ENCODE assay signal across 10 cellular contexts in the genomic region with DNA sequence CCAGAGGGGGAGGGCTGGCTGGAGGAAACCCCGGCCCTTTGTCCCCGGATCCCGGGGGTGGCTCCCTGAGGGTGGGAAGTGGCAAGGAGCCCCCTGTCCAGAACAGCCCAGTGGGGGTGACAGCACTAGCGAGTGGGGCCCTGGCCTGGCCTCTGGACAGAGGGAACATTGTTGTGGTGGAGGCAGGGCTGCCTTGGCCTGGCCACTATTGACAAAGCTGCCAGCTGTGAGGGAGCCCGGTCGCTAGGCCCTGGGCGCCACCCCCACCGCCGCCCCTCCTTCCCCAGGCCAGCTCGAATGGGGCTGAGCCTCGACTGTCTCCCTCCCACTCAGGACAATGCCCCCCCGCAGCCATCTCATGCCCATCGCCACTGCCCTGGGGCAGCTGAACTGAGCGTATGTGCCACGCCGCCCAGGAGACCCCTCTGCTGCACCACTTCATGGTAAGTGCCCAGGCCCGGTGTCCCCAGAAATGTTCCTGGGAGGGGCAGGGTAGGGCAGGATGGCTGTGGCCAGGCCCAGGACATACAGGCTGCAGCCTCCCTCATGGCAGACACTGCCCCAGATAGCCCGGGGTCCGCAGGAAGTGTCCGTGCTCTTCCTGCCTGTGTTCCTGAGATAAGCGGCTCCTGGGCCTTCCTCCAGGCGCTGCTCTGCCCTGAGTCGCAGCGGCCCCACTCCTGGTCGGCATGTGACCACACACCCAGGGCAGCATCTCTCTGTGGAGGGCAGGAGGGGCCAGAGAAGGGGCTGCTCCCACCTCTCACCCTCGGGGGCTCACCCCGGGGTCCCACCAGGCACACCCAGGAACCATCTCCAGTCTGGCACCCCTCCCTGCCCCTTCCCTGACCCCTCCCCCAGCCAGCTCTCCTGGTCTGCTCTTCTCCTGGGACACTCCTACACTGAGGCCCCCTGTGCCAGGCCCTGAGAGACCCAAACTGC. TPM values are rescaled to one million over a fixed set of nuclear protein-coding genes. Genes with fewer than 3 reads are reported as not detected.
DNase-seq lines count a peak whose midpoint lies in the region; ATAC-seq, FAIRE-seq and TF ChIP-seq lines count a peak whose summit lies in the region.
"Had no signal": no experiment of that assay in that cellular context is flagged by ENCODE, and none has a peak within 500 bp of the region (broad histone marks: within the 10 kb centered on the region; RNA-seq: fewer than 3 reads in every experiment).

No MANE protein-coding gene starts in this region.

- no peak overlapping the region for H3K4me3 Mint-ChIP-seq in activated T-cell treated with anti-CD3 and anti-CD28 coated beads, Interleukin-2, amount 50 U/mL, for 24 hours
- H3K4me3 Mint-ChIP-seq: CD8-positive, alpha-beta T cell had no signal

- ATAC-seq in HepG2, result peak; percentile 52

- H3K27ac Mint-ChIP-seq in activated T-cell treated with anti-CD3 and anti-CD28 coated beads, Interleukin-2, amount 50 U/mL, for 24 hours, result no peak overlapping the region
- H3K27ac Mint-ChIP-seq: CD8-positive, alpha-beta T cell had no signal

- H2AFZ ChIP-seq in HepG2 (ENCODE audit: low read length), result no peak overlapping the region

- no TSS peak for BruUV-seq in HepG2 (replicated peaks; lab: Mats Ljungman, UMichigan)

- in situ Hi-C loops in astrocyte of the spinal cord (cut with HindIII; ENCODE audit: low sequenced_read_pairs) (no loop called here), HepG2 (cut with HindIII; ENCODE audit: extremely low pct_ligation_motif_present, low pct_unique_long_range_greater_than_20kb) (no loop called here)

- H3K27ac ChIP-seq in HepG2 (ENCODE audit: extremely low read length, insufficient read depth, low read length), result peak overlapping the region; percentile 13
- peak overlapping the region; percentile 78 for H3K27ac ChIP-seq in urinary bladder (ENCODE audit: low read depth)

- intact Hi-C loops in HepG2 (cut with micrococcal nuclease; ENCODE audit: unreplicated experiment), result loop anchor here (2.0 to 10.0 kb wide), 2 partner anchors 17 to 179 kb away; a partner anchor contains a TSS

- H3K36me3 Mint-ChIP-seq in activated T-cell treated with anti-CD3 and anti-CD28 coated beads, Interleukin-2, amount 50 U/mL, for 24 hours (ENCODE audit: low read depth), result no peaks in the 10 kb centered on the region
- H3K36me3 Mint-ChIP-seq: CD8-positive, alpha-beta T cell had no signal

- peak overlapping the region; percentile 78 for H3K4me2 ChIP-seq in HepG2 (ENCODE audit: low read depth, low read length)

- no peak for TF ChIP-seq RAD21 in HepG2 (CRISPR knock-in tag; IDR thresholded peaks at IDR 0.05)

- peak; percentile 27 for DNase-seq in activated T-cell treated with anti-CD3 and anti-CD28 coated beads, Interleukin-2, amount 50 U/mL, for 24 hours
- DNase-seq in activated T-cell treated with anti-CD3 and anti-CD28 coated beads for 4 hours, result no peak
- DNase-seq in astrocyte of the spinal cord (ENCODE audit: low read depth, low spot score), result no peak
- peak; percentile 33 for DNase-seq in HepG2 (ENCODE audit: low spot score)
- DNase-seq in NCI-H524 treated with DMSO at 0.1 percent for 48 hours (lab: John Stamatoyannopoulos, UW), result no peak
- no peak for DNase-seq in DMS153 (lab: John Stamatoyannopoulos, UW)
- DNase-seq in NCI-H1694 (lab: John Stamatoyannopoulos, UW), result no peak

- H3K9me3 Mint-ChIP-seq in activated T-cell treated with anti-CD3 and anti-CD28 coated beads, Interleukin-2, amount 50 U/mL, for 24 hours, result no peaks in the 10 kb centered on the region
- H3K9me3 Mint-ChIP-seq: CD8-positive, alpha-beta T cell had no signal

- FAIRE-seq in HepG2 (lab: Jason Lieb, UNC), result no peak

- H3K9me3 ChIP-seq in HepG2 (ENCODE audit: low read length), result no peaks in the 10 kb centered on the region

- WGBS in HepG2 (ENCODE audit: low lambda C conversion rate), result no CpG with 5 or more reads among the region's 27 CpGs
- 28% methylated on average over 27 of the region's 27 CpGs for WGBS in urinary bladder

- POLR2A ChIA-PET in HepG2 (lab: Yijun Ruan, JAX), result interaction anchor here (0.8 to 2.5 kb wide), 8 partner anchors 29 to 201 kb away, joined by 3 to 12 read pairs (median 4); a partner anchor contains a TSS

- H3K79me2 ChIP-seq in HepG2 (ENCODE audit: insufficient read depth, low read length), result no peaks in the 10 kb centered on the region

- H3K4me1 Mint-ChIP-seq in activated T-cell treated with anti-CD3 and anti-CD28 coated beads, Interleukin-2, amount 50 U/mL, for 24 hours (ENCODE audit: low read depth), result peaks cover 16% of the 10 kb centered on the region

- H3K9ac ChIP-seq in HepG2 (ENCODE audit: insufficient read depth, low read depth, low read length), result peak overlapping the region; percentile 54

- no peak for TF ChIP-seq EP300 in HepG2 (IDR thresholded peaks at IDR 0.05; ENCODE audit: low read depth in 2 of 2, low read length in 2 of 2)
- no peak for TF ChIP-seq EP300 in HepG2 (CRISPR knock-in tag; IDR thresholded peaks at IDR 0.05; ENCODE audit: borderline replicate concordance)

- H4K20me1 ChIP-seq in HepG2 (ENCODE audit: insufficient read depth, low read length), result no peaks in the 10 kb centered on the region

- no peak for TF ChIP-seq POLR2A in HepG2 (IDR thresholded peaks at IDR 0.05; ENCODE audit: insufficient read depth in 1 of 2, low read depth in 2 of 2, low read length in 2 of 2)

- CTCF ChIA-PET in HepG2 (lab: Yijun Ruan, JAX; ENCODE audit: low intra/inter-chr PET ratio, low total read pairs), result no interaction called here

- H3K27me3 Mint-ChIP-seq in activated T-cell treated with anti-CD3 and anti-CD28 coated beads, Interleukin-2, amount 50 U/mL, for 24 hours, result peaks cover 16% of the 10 kb centered on the region

- peak overlapping the region; percentile 36 for H3K4me3 ChIP-seq in astrocyte of the spinal cord (ENCODE audit: low read depth, low read length)
- H3K4me3 ChIP-seq in HepG2 (replicated peaks in 1 of 3; ENCODE audit: insufficient read depth in 1 of 3, low read depth in 2 of 3, low read length in 3 of 3), result peak overlapping the region; percentile 45 to 66 (median 53); a peak in 5 of 6 replicates
- H3K4me3 ChIP-seq in urinary bladder (ENCODE audit: low read depth, low read length), result peak overlapping the region; percentile 26

- H3K36me3 ChIP-seq in HepG2 (replicated peaks in 1 of 2; ENCODE audit: control insufficient read depth in 1 of 2, insufficient read depth in 2 of 2, low read length in 2 of 2) (no peaks in the 10 kb centered on the region), urinary bladder (ENCODE audit: insufficient read depth) (no peaks in the 10 kb centered on the region)

- no peak for TF ChIP-seq CTCF in astrocyte of the spinal cord (IDR thresholded peaks at IDR 0.05; ENCODE audit: low read depth, low read length)
- TF ChIP-seq CTCF in HepG2 (CRISPR knock-in tag; IDR thresholded peaks at IDR 0.05), result no peak

- peaks cover 37% of the 10 kb centered on the region for H3K4me1 ChIP-seq in HepG2 (ENCODE audit: insufficient read depth, low read length)
- H3K4me1 ChIP-seq in urinary bladder (ENCODE audit: insufficient read depth), result no peaks in the 10 kb centered on the region

- H3K27me3 ChIP-seq in HepG2 (ENCODE audit: control insufficient read depth in 1 of 2, insufficient read depth in 2 of 2, low read length in 2 of 2), result no peaks in the 10 kb centered on the region

RNA-seq across cellular contexts. Expression of a gene that starts 1.4 kb away (rescaled TPM):
- total RNA-seq in HepG2 (2016; rRNA removed; fragmentation: Illumina TruSeq; extraction: Trizol), result 1.2 and 3.0 TPM in 2 replicates
- total RNA-seq in HepG2 (2016; cell fraction: cytosol; rRNA removed; fragmentation: Illumina TruSeq; extraction: Trizol; ENCODE audit: low read depth), result 0.20 and 0.62 TPM in 2 replicates
- total RNA-seq in HepG2 (2016; cell fraction: insoluble cytoplasmic fraction; rRNA removed; fragmentation: Illumina TruSeq; extraction: Trizol), result 0.51 and 3.2 TPM in 2 replicates
- 0.90 and 1.4 TPM in 2 replicates for total RNA-seq in HepG2 (2016; cell fraction: membrane; rRNA removed; fragmentation: Illumina TruSeq; extraction: Trizol)
- total RNA-seq in HepG2 (2016; cell fraction: nucleus; rRNA removed; fragmentation: Illumina TruSeq; extraction: Trizol), result 3.6 and 5.9 TPM in 2 replicates
- 6.9 and 8.1 TPM in 2 replicates for polyA plus RNA-seq in HepG2 (2011; rRNA removed)
- polyA plus RNA-seq in HepG2 (2011; cell fraction: cytosol; rRNA removed), result 2.0 and 3.8 TPM in 2 replicates
- 40.4 and 58.7 TPM in 2 replicates for polyA plus RNA-seq in HepG2 (2011; cell fraction: nucleus; rRNA removed)
- 3.4 and 5.7 TPM in 2 replicates for polyA plus RNA-seq in HepG2 (2012)
- 0.61 and 0.93 TPM in 2 replicates for polyA plus RNA-seq in HepG2 (2016; cell fraction: cytosol; fragmentation: Illumina TruSeq; extraction: Trizol; ENCODE audit: low read depth)
- 1.8 and 2.9 TPM in 2 replicates for polyA plus RNA-seq in HepG2 (2016; cell fraction: insoluble cytoplasmic fraction; fragmentation: Illumina TruSeq; extraction: Trizol; ENCODE audit: low read depth)
- 2.0 and 2.3 TPM in 2 replicates for polyA plus RNA-seq in HepG2 (2016; cell fraction: membrane; fragmentation: Illumina TruSeq; extraction: Trizol; ENCODE audit: low read depth)
- polyA plus RNA-seq in HepG2 (2016; cell fraction: nucleus; fragmentation: Illumina TruSeq; extraction: Trizol; ENCODE audit: insufficient read depth, low read depth), result 20.2 and 27.0 TPM in 2 replicates
- polyA minus RNA-seq in HepG2 (2011; rRNA and poly(A)+ RNA removed; ENCODE audit: low replicate concordance), result 0.68 and 8.0 TPM in 2 replicates
- polyA minus RNA-seq in HepG2 (2011; cell fraction: cytosol; rRNA and poly(A)+ RNA removed), result 5.1 and 5.5 TPM in 2 replicates
- 5.0 and 6.8 TPM in 2 replicates for polyA minus RNA-seq in HepG2 (2011; cell fraction: nucleus; rRNA and poly(A)+ RNA removed)
- total RNA-seq in urinary bladder, result 5.9 TPM
- polyA plus RNA-seq in urinary bladder, result 25.8 TPM

RNA-seq across cellular contexts. Expression of a gene that starts 15.4 kb away (rescaled TPM):
- total RNA-seq in HepG2 (2016; rRNA removed; fragmentation: Illumina TruSeq; extraction: Trizol) (0.22 TPM in 1 of 2 replicates, not detected in the other), urinary bladder (4.3 TPM)
- not detected in 2 replicates for total RNA-seq in HepG2 (2016; cell fraction: cytosol; rRNA removed; fragmentation: Illumina TruSeq; extraction: Trizol; ENCODE audit: low read depth)
- total RNA-seq in HepG2 (2016; cell fraction: insoluble cytoplasmic fraction; rRNA removed; fragmentation: Illumina TruSeq; extraction: Trizol), result 0.09 TPM in 1 of 2 replicates, not detected in the other
- total RNA-seq in HepG2 (2016; cell fraction: membrane; rRNA removed; fragmentation: Illumina TruSeq; extraction: Trizol), result 0.07 TPM in 1 of 2 replicates, not detected in the other
- not detected in 2 replicates for total RNA-seq in HepG2 (2016; cell fraction: nucleus; rRNA removed; fragmentation: Illumina TruSeq; extraction: Trizol)
- polyA plus RNA-seq in HepG2 (2011; rRNA removed) (0.10 and 0.30 TPM in 2 replicates), urinary bladder (2.3 TPM)
- polyA plus RNA-seq in HepG2 (2011; cell fraction: cytosol; rRNA removed), result 0.03 and 0.13 TPM in 2 replicates
- 0.93 and 2.1 TPM in 2 replicates for polyA plus RNA-seq in HepG2 (2011; cell fraction: nucleus; rRNA removed)
- 0.07 and 0.15 TPM in 2 replicates for polyA plus RNA-seq in HepG2 (2012)
- polyA plus RNA-seq in HepG2 (2016; cell fraction: cytosol; fragmentation: Illumina TruSeq; extraction: Trizol; ENCODE audit: low read depth), result 0.16 and 0.37 TPM in 2 replicates
- not detected in 2 replicates for polyA plus RNA-seq in HepG2 (2016; cell fraction: insoluble cytoplasmic fraction; fragmentation: Illumina TruSeq; extraction: Trizol; ENCODE audit: low read depth)
- 0.14 TPM in 1 of 2 replicates, not detected in the other for polyA plus RNA-seq in HepG2 (2016; cell fraction: membrane; fragmentation: Illumina TruSeq; extraction: Trizol; ENCODE audit: low read depth)
- polyA plus RNA-seq in HepG2 (2016; cell fraction: nucleus; fragmentation: Illumina TruSeq; extraction: Trizol; ENCODE audit: insufficient read depth, low read depth), result 0.57 TPM in 1 of 2 replicates, not detected in the other
- polyA minus RNA-seq in HepG2 (2011; rRNA and poly(A)+ RNA removed; ENCODE audit: low replicate concordance), result 0.06 TPM in 1 of 2 replicates, not detected in the other
- polyA minus RNA-seq in HepG2 (2011; cell fraction: cytosol; rRNA and poly(A)+ RNA removed), result not detected in 2 replicates
- not detected in 2 replicates for polyA minus RNA-seq in HepG2 (2011; cell fraction: nucleus; rRNA and poly(A)+ RNA removed)
- total RNA-seq: CD8-positive, alpha-beta T cell; T-helper 1 cell treated with Interleukin-12 subunit alpha and Interleukin-12 subunit beta and Interleukin-4 antibody, amounts not matched to agents 30 ng/mL and 1 ng/mL, for 36 hours had no signal

RNA-seq across cellular contexts. Expression of a gene that starts 28.8 kb away (rescaled TPM):
- total RNA-seq in HepG2 (2016; rRNA removed; fragmentation: Illumina TruSeq; extraction: Trizol) (16.2 and 18.7 TPM in 2 replicates), urinary bladder (21.0 TPM)
- 13.0 and 13.1 TPM in 2 replicates for total RNA-seq in HepG2 (2016; cell fraction: cytosol; rRNA removed; fragmentation: Illumina TruSeq; extraction: Trizol; ENCODE audit: low read depth)
- 17.8 and 20.1 TPM in 2 replicates for total RNA-seq in HepG2 (2016; cell fraction: insoluble cytoplasmic fraction; rRNA removed; fragmentation: Illumina TruSeq; extraction: Trizol)
- total RNA-seq in HepG2 (2016; cell fraction: membrane; rRNA removed; fragmentation: Illumina TruSeq; extraction: Trizol), result 8.6 and 11.1 TPM in 2 replicates
- 12.0 and 15.0 TPM in 2 replicates for total RNA-seq in HepG2 (2016; cell fraction: nucleus; rRNA removed; fragmentation: Illumina TruSeq; extraction: Trizol)
- polyA plus RNA-seq in HepG2 (2011; rRNA removed) (35.5 and 36.0 TPM in 2 replicates), urinary bladder (67.4 TPM)
- polyA plus RNA-seq in HepG2 (2011; cell fraction: cytosol; rRNA removed), result 26.8 and 43.0 TPM in 2 replicates
- polyA plus RNA-seq in HepG2 (2011; cell fraction: nucleus; rRNA removed), result 101 and 115 TPM in 2 replicates
- polyA plus RNA-seq in HepG2 (2012), result 19.4 and 20.6 TPM in 2 replicates
- 11.0 and 12.1 TPM in 2 replicates for polyA plus RNA-seq in HepG2 (2016; cell fraction: cytosol; fragmentation: Illumina TruSeq; extraction: Trizol; ENCODE audit: low read depth)
- polyA plus RNA-seq in HepG2 (2016; cell fraction: insoluble cytoplasmic fraction; fragmentation: Illumina TruSeq; extraction: Trizol; ENCODE audit: low read depth), result 24.4 and 28.5 TPM in 2 replicates
- 10.0 and 10.7 TPM in 2 replicates for polyA plus RNA-seq in HepG2 (2016; cell fraction: membrane; fragmentation: Illumina TruSeq; extraction: Trizol; ENCODE audit: low read depth)
- 28.9 and 29.2 TPM in 2 replicates for polyA plus RNA-seq in HepG2 (2016; cell fraction: nucleus; fragmentation: Illumina TruSeq; extraction: Trizol; ENCODE audit: insufficient read depth, low read depth)
- polyA minus RNA-seq in HepG2 (2011; rRNA and poly(A)+ RNA removed; ENCODE audit: low replicate concordance), result 56.4 and 152 TPM in 2 replicates
- 11.8 and 17.8 TPM in 2 replicates for polyA minus RNA-seq in HepG2 (2011; cell fraction: cytosol; rRNA and poly(A)+ RNA removed)
- polyA minus RNA-seq in HepG2 (2011; cell fraction: nucleus; rRNA and poly(A)+ RNA removed), result 16.5 and 18.6 TPM in 2 replicates

RNA-seq across cellular contexts. Expression of a gene that starts 29.1 kb away (rescaled TPM):
- total RNA-seq in HepG2 (2016; rRNA removed; fragmentation: Illumina TruSeq; extraction: Trizol) (124 and 214 TPM in 2 replicates), urinary bladder (102 TPM)
- 180 and 198 TPM in 2 replicates for total RNA-seq in HepG2 (2016; cell fraction: cytosol; rRNA removed; fragmentation: Illumina TruSeq; extraction: Trizol; ENCODE audit: low read depth)
- total RNA-seq in HepG2 (2016; cell fraction: insoluble cytoplasmic fraction; rRNA removed; fragmentation: Illumina TruSeq; extraction: Trizol), result 138 and 213 TPM in 2 replicates
- 175 and 187 TPM in 2 replicates for total RNA-seq in HepG2 (2016; cell fraction: membrane; rRNA removed; fragmentation: Illumina TruSeq; extraction: Trizol)
- total RNA-seq in HepG2 (2016; cell fraction: nucleus; rRNA removed; fragmentation: Illumina TruSeq; extraction: Trizol), result 143 and 151 TPM in 2 replicates
- polyA plus RNA-seq in HepG2 (2011; rRNA removed) (288 and 319 TPM in 2 replicates), urinary bladder (326 TPM)
- polyA plus RNA-seq in HepG2 (2011; cell fraction: cytosol; rRNA removed), result 276 and 476 TPM in 2 replicates
- polyA plus RNA-seq in HepG2 (2011; cell fraction: nucleus; rRNA removed), result 234 and 252 TPM in 2 replicates
- 198 and 204 TPM in 2 replicates for polyA plus RNA-seq in HepG2 (2012)
- polyA plus RNA-seq in HepG2 (2016; cell fraction: cytosol; fragmentation: Illumina TruSeq; extraction: Trizol; ENCODE audit: low read depth), result 201 and 218 TPM in 2 replicates
- 141 and 145 TPM in 2 replicates for polyA plus RNA-seq in HepG2 (2016; cell fraction: insoluble cytoplasmic fraction; fragmentation: Illumina TruSeq; extraction: Trizol; ENCODE audit: low read depth)
- 192 and 200 TPM in 2 replicates for polyA plus RNA-seq in HepG2 (2016; cell fraction: membrane; fragmentation: Illumina TruSeq; extraction: Trizol; ENCODE audit: low read depth)
- polyA plus RNA-seq in HepG2 (2016; cell fraction: nucleus; fragmentation: Illumina TruSeq; extraction: Trizol; ENCODE audit: insufficient read depth, low read depth), result 301 and 315 TPM in 2 replicates
- 172 and 203 TPM in 2 replicates for polyA minus RNA-seq in HepG2 (2011; rRNA and poly(A)+ RNA removed; ENCODE audit: low replicate concordance)
- 187 and 225 TPM in 2 replicates for polyA minus RNA-seq in HepG2 (2011; cell fraction: cytosol; rRNA and poly(A)+ RNA removed)
- 34.9 TPM in 2 replicates for polyA minus RNA-seq in HepG2 (2011; cell fraction: nucleus; rRNA and poly(A)+ RNA removed)

RNA-seq across cellular contexts. Expression of a gene that starts 40.8 kb away (rescaled TPM):
- total RNA-seq in HepG2 (2016; rRNA removed; fragmentation: Illumina TruSeq; extraction: Trizol) (10.1 and 15.9 TPM in 2 replicates), urinary bladder (5.2 TPM)
- 1.6 and 2.0 TPM in 2 replicates for total RNA-seq in HepG2 (2016; cell fraction: cytosol; rRNA removed; fragmentation: Illumina TruSeq; extraction: Trizol; ENCODE audit: low read depth)
- total RNA-seq in HepG2 (2016; cell fraction: insoluble cytoplasmic fraction; rRNA removed; fragmentation: Illumina TruSeq; extraction: Trizol), result 9.1 and 16.2 TPM in 2 replicates
- total RNA-seq in HepG2 (2016; cell fraction: membrane; rRNA removed; fragmentation: Illumina TruSeq; extraction: Trizol), result 5.1 and 7.8 TPM in 2 replicates
- total RNA-seq in HepG2 (2016; cell fraction: nucleus; rRNA removed; fragmentation: Illumina TruSeq; extraction: Trizol), result 14.6 and 18.2 TPM in 2 replicates
- polyA plus RNA-seq in HepG2 (2011; rRNA removed) (11.4 and 15.4 TPM in 2 replicates), urinary bladder (19.0 TPM)
- 7.2 and 9.7 TPM in 2 replicates for polyA plus RNA-seq in HepG2 (2011; cell fraction: cytosol; rRNA removed)
- 50.2 and 59.9 TPM in 2 replicates for polyA plus RNA-seq in HepG2 (2011; cell fraction: nucleus; rRNA removed)
- polyA plus RNA-seq in HepG2 (2012), result 19.7 and 23.2 TPM in 2 replicates
- 2.1 and 2.2 TPM in 2 replicates for polyA plus RNA-seq in HepG2 (2016; cell fraction: cytosol; fragmentation: Illumina TruSeq; extraction: Trizol; ENCODE audit: low read depth)
- polyA plus RNA-seq in HepG2 (2016; cell fraction: insoluble cytoplasmic fraction; fragmentation: Illumina TruSeq; extraction: Trizol; ENCODE audit: low read depth), result 8.6 and 12.6 TPM in 2 replicates
- polyA plus RNA-seq in HepG2 (2016; cell fraction: membrane; fragmentation: Illumina TruSeq; extraction: Trizol; ENCODE audit: low read depth), result 4.3 and 5.1 TPM in 2 replicates
- 34.6 and 36.9 TPM in 2 replicates for polyA plus RNA-seq in HepG2 (2016; cell fraction: nucleus; fragmentation: Illumina TruSeq; extraction: Trizol; ENCODE audit: insufficient read depth, low read depth)
- polyA minus RNA-seq in HepG2 (2011; rRNA and poly(A)+ RNA removed; ENCODE audit: low replicate concordance), result 25.4 and 48.9 TPM in 2 replicates
- polyA minus RNA-seq in HepG2 (2011; cell fraction: cytosol; rRNA and poly(A)+ RNA removed), result 19.4 and 20.9 TPM in 2 replicates
- 25.5 and 30.1 TPM in 2 replicates for polyA minus RNA-seq in HepG2 (2011; cell fraction: nucleus; rRNA and poly(A)+ RNA removed)

Comparison
In these comparisons a context has a peak if more than half of its experiments do, and no peak if none do; other contexts are left out.
1. DNase-seq: peak in activated T-cell treated with anti-CD3 and anti-CD28 coated beads, Interleukin-2, amount 50 U/mL, for 24 hours (single experiment) and HepG2 (single experiment); none in activated T-cell treated with anti-CD3 and anti-CD28 coated beads for 4 hours (single experiment), astrocyte of the spinal cord (single experiment), NCI-H524 treated with DMSO at 0.1 percent for 48 hours (single experiment), DMS153 (single experiment) and NCI-H1694 (single experiment).
2. Peak in every context shown above with its lines, with median percentiles within 50 percentile points of each other: H3K4me3 ChIP-seq.